Comparison of ENCODE assay signal across 8 cellular contexts in genomic region chr3:120349819-120350125, GRCh38. TPM values are rescaled to one million over a fixed set of nuclear protein-coding genes. Genes with fewer than 3 reads are reported as not detected.
DNase-seq lines count a peak whose midpoint lies in the region; ATAC-seq and TF ChIP-seq lines count a peak whose summit lies in the region.

No MANE protein-coding gene starts in this region.

- H3K36me3 ChIP-seq in NT2/D1 (ENCODE audit: insufficient read depth, insufficient read length, low read length) = no peaks in the 10 kb centered on the region
- H3K36me3 ChIP-seq in endodermal cell (ENCODE audit: control insufficient read depth, insufficient read depth, low read length) = peaks cover 3% of the 10 kb centered on the region
- no peaks in the 10 kb centered on the region for H3K36me3 ChIP-seq in neural cell (ENCODE audit: insufficient read depth, low read length)

- no peak for TF ChIP-seq EP300 in neural cell (conservative IDR thresholded peaks at IDR 0.05; ENCODE audit: poor library complexity, severe bottlenecking)

- no peaks in the 10 kb centered on the region for H3K9me2 ChIP-seq in neural cell (ENCODE audit: insufficient read depth, low read length)

- peak overlapping the region; percentile 90 for H3K27ac Mint-ChIP-seq in endodermal cell

- peak overlapping the region; percentile 92 for H3K4me3 ChIP-seq in NT2/D1 (ENCODE audit: insufficient read length, low read depth)
- H3K4me3 ChIP-seq in endodermal cell (ENCODE audit: low read length) = peak overlapping the region; percentile 89
- H3K4me3 ChIP-seq in neural cell (ENCODE audit: low read length) = peak overlapping the region; percentile 97

- H3F3A ChIP-seq in neural cell (ENCODE audit: insufficient read depth, low read length, poor library complexity, severe bottlenecking) = peaks cover 6% of the 10 kb centered on the region

- H3K4me2 ChIP-seq in neural cell (ENCODE audit: low read length) = peak overlapping the region; percentile 58

- H3K27me3 ChIP-seq in NT2/D1 (ENCODE audit: insufficient read depth, insufficient read length) (no peaks in the 10 kb centered on the region), endodermal cell (ENCODE audit: control insufficient read depth, insufficient read depth, low read length, poor library complexity, severe bottlenecking) (peaks cover 7% of the 10 kb centered on the region), neural cell (ENCODE audit: insufficient read depth, low read depth, low read length) (no peaks in the 10 kb centered on the region)

- peaks cover 28% of the 10 kb centered on the region for H3K79me2 ChIP-seq in neural cell (replicated peaks; ENCODE audit: insufficient read depth, low read length)

- H3K4me3 Mint-ChIP-seq in endodermal cell = peak overlapping the region; percentile 77

- H3K36me3 Mint-ChIP-seq in endodermal cell (ENCODE audit: low read depth) = peaks cover 4% of the 10 kb centered on the region

- peaks cover 10% of the 10 kb centered on the region for H3K4me1 Mint-ChIP-seq in endodermal cell

- H3K9me3 Mint-ChIP-seq in endodermal cell = no peaks in the 10 kb centered on the region

- H3K27me3 Mint-ChIP-seq in endodermal cell (ENCODE audit: insufficient read depth) = peaks cover 5% of the 10 kb centered on the region

- no peaks in the 10 kb centered on the region for H3K9me3 ChIP-seq in NT2/D1 (ENCODE audit: insufficient read depth, low read length)
- no peaks in the 10 kb centered on the region for H3K9me3 ChIP-seq in endodermal cell (ENCODE audit: control insufficient read depth, low read length)
- no peaks in the 10 kb centered on the region for H3K9me3 ChIP-seq in neural cell (ENCODE audit: low read length)

- peak; percentile 56 for DNase-seq in DMS79 treated with DMSO at 0.1 percent for 48 hours (lab: John Stamatoyannopoulos, UW)
- no peak for DNase-seq in DMS79 (lab: John Stamatoyannopoulos, UW)
- peak; percentile 58 for DNase-seq in NT2/D1 (ENCODE audit: low read depth, low spot score)
- DNase-seq in endodermal cell = no peak
- DNase-seq in NCI-H82 treated with DMSO at 0.1 percent for 48 hours (lab: John Stamatoyannopoulos, UW; ENCODE audit: unreplicated experiment) = no peak
- no peak for DNase-seq in DMS153 treated with DMSO at 0.1 percent for 48 hours (lab: John Stamatoyannopoulos, UW; ENCODE audit: unreplicated experiment)

- H3K27ac ChIP-seq in endodermal cell (ENCODE audit: low read depth, low read length) (peak overlapping the region; percentile 59), neural cell (ENCODE audit: low read length) (peak overlapping the region; percentile 82)

- H2AFZ ChIP-seq in neural cell (ENCODE audit: low read depth, low read length) = peak overlapping the region; percentile 91

- H4K20me1 ChIP-seq in neural cell (ENCODE audit: insufficient read depth) = no peaks in the 10 kb centered on the region

- TF ChIP-seq CTCF in endodermal cell (conservative IDR thresholded peaks at IDR 0.05) (no peak), neural cell (IDR thresholded peaks at IDR 0.05; ENCODE audit: poor library complexity, severe bottlenecking) (no peak)

- TF ChIP-seq RAD21 in neural cell (conservative IDR thresholded peaks at IDR 0.05) = no peak

- WGBS in endodermal cell (ENCODE audit: insufficient coverage in 1 of 2, insufficient read length in 1 of 2), 2 experiments = 26 to 36% methylated on average over 5 to 8 of the region's 8 CpGs

- H3K4me1 ChIP-seq in NT2/D1 (ENCODE audit: insufficient read depth, insufficient read length) = no peaks in the 10 kb centered on the region
- no peaks in the 10 kb centered on the region for H3K4me1 ChIP-seq in endodermal cell (ENCODE audit: control insufficient read depth, insufficient read depth, low read length)

- no peak for ATAC-seq in HG03565 (IDR thresholded peaks at IDR 0.05; ENCODE audit: unreplicated experiment)

- H3K9ac ChIP-seq in NT2/D1 (ENCODE audit: insufficient read length, low read depth) (peak overlapping the region; percentile 92), endodermal cell (ENCODE audit: extremely low read depth, low read length, poor library complexity, severe bottlenecking) (peak overlapping the region; percentile 63), neural cell (ENCODE audit: low read length) (peak overlapping the region; percentile 86)

TF ChIP-seq in neural cell, 6 proteins besides CTCF, POLR2A, EP300 and RAD21:
- TF ChIP-seq SMC3 (conservative IDR thresholded peaks at IDR 0.05; ENCODE audit: poor library complexity) (no peak), EZH2 (IDR thresholded peaks at IDR 0.05; ENCODE audit: borderline replicate concordance, insufficient read depth, low read length, poor library complexity, severe bottlenecking) (no peak), MXI1 (conservative IDR thresholded peaks at IDR 0.05; ENCODE audit: poor library complexity, severe bottlenecking) (no peak), TAF1 (IDR thresholded peaks at IDR 0.05; ENCODE audit: low read depth) (no peak), POLR2AphosphoS5 (IDR thresholded peaks at IDR 0.05) (no peak)
- TF ChIP-seq, protein P1, sequence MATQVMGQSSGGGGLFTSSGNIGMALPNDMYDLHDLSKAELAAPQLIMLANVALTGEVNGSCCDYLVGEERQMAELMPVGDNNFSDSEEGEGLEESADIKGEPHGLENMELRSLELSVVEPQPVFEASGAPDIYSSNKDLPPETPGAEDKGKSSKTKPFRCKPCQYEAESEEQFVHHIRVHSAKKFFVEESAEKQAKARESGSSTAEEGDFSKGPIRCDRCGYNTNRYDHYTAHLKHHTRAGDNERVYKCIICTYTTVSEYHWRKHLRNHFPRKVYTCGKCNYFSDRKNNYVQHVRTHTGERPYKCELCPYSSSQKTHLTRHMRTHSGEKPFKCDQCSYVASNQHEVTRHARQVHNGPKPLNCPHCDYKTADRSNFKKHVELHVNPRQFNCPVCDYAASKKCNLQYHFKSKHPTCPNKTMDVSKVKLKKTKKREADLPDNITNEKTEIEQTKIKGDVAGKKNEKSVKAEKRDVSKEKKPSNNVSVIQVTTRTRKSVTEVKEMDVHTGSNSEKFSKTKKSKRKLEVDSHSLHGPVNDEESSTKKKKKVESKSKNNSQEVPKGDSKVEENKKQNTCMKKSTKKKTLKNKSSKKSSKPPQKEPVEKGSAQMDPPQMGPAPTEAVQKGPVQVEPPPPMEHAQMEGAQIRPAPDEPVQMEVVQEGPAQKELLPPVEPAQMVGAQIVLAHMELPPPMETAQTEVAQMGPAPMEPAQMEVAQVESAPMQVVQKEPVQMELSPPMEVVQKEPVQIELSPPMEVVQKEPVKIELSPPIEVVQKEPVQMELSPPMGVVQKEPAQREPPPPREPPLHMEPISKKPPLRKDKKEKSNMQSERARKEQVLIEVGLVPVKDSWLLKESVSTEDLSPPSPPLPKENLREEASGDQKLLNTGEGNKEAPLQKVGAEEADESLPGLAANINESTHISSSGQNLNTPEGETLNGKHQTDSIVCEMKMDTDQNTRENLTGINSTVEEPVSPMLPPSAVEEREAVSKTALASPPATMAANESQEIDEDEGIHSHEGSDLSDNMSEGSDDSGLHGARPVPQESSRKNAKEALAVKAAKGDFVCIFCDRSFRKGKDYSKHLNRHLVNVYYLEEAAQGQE (IDR thresholded peaks at IDR 0.05; ENCODE audit: borderline replicate concordance) = no peak
TF ChIP-seq in neural cell: peak in this region for 0.

RNA-seq across cellular contexts. Expression of gene LRRC58, which starts 0.6 kb away (rescaled TPM):
- 10 to 100 TPM; 16.0 to 20.5 TPM for total RNA-seq in endodermal cell
- 17.6 TPM for polyA plus RNA-seq in endodermal cell (2013, experiment 1 of 2)
- polyA plus RNA-seq in endodermal cell (2013, experiment 2 of 2) = 17.5 TPM
- polyA plus RNA-seq in neural cell = 7.8 and 8.1 TPM in 2 replicates
- 23.9 and 25.4 TPM in 2 replicates for polyA minus RNA-seq in neural cell

Comparison
In these comparisons a context has a peak if more than half of its experiments do, and no peak if none do; other contexts are left out.
1. DNase-seq: peak in DMS79 treated with DMSO at 0.1 percent for 48 hours (single experiment) and NT2/D1 (single experiment); none in DMS79 (single experiment), endodermal cell (single experiment), NCI-H82 treated with DMSO at 0.1 percent for 48 hours (single experiment) and DMS153 treated with DMSO at 0.1 percent for 48 hours (single experiment).
2. Peak in every context shown above with its lines, with median percentiles within 50 percentile points of each other: H3K4me3 ChIP-seq and H3K9ac ChIP-seq.